ENCODE assay signal across 32 cellular contexts in the genomic region with DNA sequence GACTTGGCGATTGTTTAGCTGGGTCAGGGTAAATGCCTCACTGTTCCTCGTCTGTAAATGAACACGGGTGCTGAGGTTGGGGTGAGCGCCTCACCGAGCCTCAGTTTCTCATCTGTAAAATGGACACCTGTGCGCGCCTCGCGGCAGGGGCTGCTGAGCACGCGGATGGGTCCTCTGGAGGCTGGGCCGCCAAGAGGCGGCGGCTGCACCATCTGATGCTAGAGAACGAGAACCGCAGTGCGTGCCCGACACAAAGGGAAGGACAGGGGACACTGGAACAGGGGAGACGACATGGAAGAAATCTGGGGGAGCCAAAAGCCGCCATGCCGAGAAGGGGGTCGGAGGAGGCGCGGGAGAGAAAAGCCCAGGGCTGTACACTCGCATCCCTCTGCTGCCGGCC.
"Had no signal": no experiment of that assay in that cellular context is flagged by ENCODE, and none has a peak within 500 bp of the region (broad histone marks: within the 10 kb centered on the region; RNA-seq: fewer than 3 reads in every experiment).

No MANE protein-coding gene starts in this region.

- H3K27me3 ChIP-seq: ovary, right atrium auricular region, spleen, suprapubic skin, testis, transverse colon, upper lobe of right lung, uterus had no signal

- H3K9me3 ChIP-seq: ovary, prostate gland, right atrium auricular region, spleen, suprapubic skin, testis, tibial artery, transverse colon, upper lobe of right lung, uterus had no signal

- H3K4me1 Mint-ChIP-seq: naive thymus-derived CD4-positive, alpha-beta T cell; natural killer cell; stimulated activated memory B cell treated with anti-CD40 and anti-IgM and Interleukin-4, amounts not matched to agents 10 μg/mL and 1 μg/mL and 100 μg/mL, for 72 hours; stimulated activated naive CD8-positive, alpha-beta T cell treated with anti-CD3 and anti-CD28 coated beads, Interleukin-15, amount 100 ng/mL, for 72 hours had no signal

- H3K27ac ChIP-seq: ovary, parathyroid adenoma, prostate gland, right atrium auricular region, skin epidermis, spleen, suprapubic skin, testis, tibial artery, transverse colon, upper lobe of right lung, uterus had no signal

- H3K4me1 ChIP-seq: parathyroid adenoma, prostate gland, right atrium auricular region, transverse colon, upper lobe of right lung, uterus had no signal

- ATAC-seq: naive thymus-derived CD4-positive, alpha-beta T cell; natural killer cell; sciatic nerve; stimulated activated memory B cell treated with anti-CD40 and anti-IgM and Interleukin-4, amounts not matched to agents 10 μg/mL and 1 μg/mL and 100 μg/mL, for 72 hours; stimulated activated naive CD8-positive, alpha-beta T cell treated with anti-CD3 and anti-CD28 coated beads, Interleukin-15, amount 100 ng/mL, for 72 hours; stimulated activated naive CD8-positive, alpha-beta T cell treated with anti-CD3 and anti-CD28 coated beads, Interleukin-15, Interleukin-2, amounts not matched to agents 100 U/mL and 50 U/mL, for 24 hours; upper lobe of right lung had no signal

- DNase-seq: naive thymus-derived CD4-positive, alpha-beta T cell; natural killer cell; nephron progenitor cell; occipital lobe; ovary; posterior cingulate gyrus; retina; spleen; stimulated activated CD4-positive, alpha-beta T cell treated with anti-CD3 and anti-CD28 coated beads, Interleukin-12 subunit alpha, Interleukin-12 subunit beta, amount 100 ng/mL, for 4 hours; stimulated activated CD4-positive, alpha-beta T cell treated with anti-CD3 and anti-CD28 coated beads, Interleukin-1b, Interleukin-23, amount 100 ng/mL, for 48 hours; stimulated activated CD4-positive, alpha-beta T cell treated with anti-CD3 and anti-CD28 coated beads, Interleukin-4, amount 100 ng/mL, for 1 hour; stimulated activated CD4-positive, alpha-beta T cell treated with anti-CD3 and anti-CD28 coated beads, Interleukin-4, amount 100 ng/mL, for 4 hours; stimulated activated CD8-positive, alpha-beta memory T cell treated with anti-CD3 and anti-CD28 coated beads, Interleukin-4, amount 100 ng/mL, for 48 hours; stimulated activated naive CD4-positive, alpha-beta T cell; stimulated activated naive CD8-positive, alpha-beta T cell treated with anti-CD3 and anti-CD28 coated beads, Interleukin-15, amount 100 ng/mL, for 72 hours; stimulated activated naive CD8-positive, alpha-beta T cell treated with anti-CD3 and anti-CD28 coated beads, Interleukin-15, Interleukin-2, amounts not matched to agents 100 U/mL and 50 U/mL, for 24 hours; substantia nigra; testis; tibial artery; transverse colon; upper lobe of right lung; uterus had no signal

- H3K4me3 ChIP-seq: ovary, prostate gland, right atrium auricular region, skin epidermis, smooth muscle cell, spleen, suprapubic skin, tibial artery, transverse colon, upper lobe of right lung, uterus had no signal

- H3K36me3 ChIP-seq: ovary, prostate gland, right atrium auricular region, spleen, suprapubic skin, tibial artery, transverse colon, upper lobe of right lung, uterus had no signal

- H3K9ac ChIP-seq: parathyroid adenoma had no signal

- H3K4me3 Mint-ChIP-seq: naive thymus-derived CD4-positive, alpha-beta T cell; natural killer cell; nephron progenitor cell; neural crest cell; stimulated activated memory B cell treated with anti-CD40 and anti-IgM and Interleukin-4, amounts not matched to agents 10 μg/mL and 1 μg/mL and 100 μg/mL, for 72 hours; stimulated activated naive CD8-positive, alpha-beta T cell treated with anti-CD3 and anti-CD28 coated beads, Interleukin-15, amount 100 ng/mL, for 72 hours; type B pancreatic cell had no signal

- H3K36me3 Mint-ChIP-seq: naive thymus-derived CD4-positive, alpha-beta T cell; natural killer cell; stimulated activated memory B cell treated with anti-CD40 and anti-IgM and Interleukin-4, amounts not matched to agents 10 μg/mL and 1 μg/mL and 100 μg/mL, for 72 hours; type B pancreatic cell had no signal

- H3K27ac Mint-ChIP-seq: naive thymus-derived CD4-positive, alpha-beta T cell; natural killer cell; nephron progenitor cell; stimulated activated memory B cell treated with anti-CD40 and anti-IgM and Interleukin-4, amounts not matched to agents 10 μg/mL and 1 μg/mL and 100 μg/mL, for 72 hours; stimulated activated naive CD8-positive, alpha-beta T cell treated with anti-CD3 and anti-CD28 coated beads, Interleukin-15, amount 100 ng/mL, for 72 hours; type B pancreatic cell had no signal

- H3K9me3 Mint-ChIP-seq: naive thymus-derived CD4-positive, alpha-beta T cell; natural killer cell; neural crest cell; type B pancreatic cell had no signal
